In the genomic region with DNA sequence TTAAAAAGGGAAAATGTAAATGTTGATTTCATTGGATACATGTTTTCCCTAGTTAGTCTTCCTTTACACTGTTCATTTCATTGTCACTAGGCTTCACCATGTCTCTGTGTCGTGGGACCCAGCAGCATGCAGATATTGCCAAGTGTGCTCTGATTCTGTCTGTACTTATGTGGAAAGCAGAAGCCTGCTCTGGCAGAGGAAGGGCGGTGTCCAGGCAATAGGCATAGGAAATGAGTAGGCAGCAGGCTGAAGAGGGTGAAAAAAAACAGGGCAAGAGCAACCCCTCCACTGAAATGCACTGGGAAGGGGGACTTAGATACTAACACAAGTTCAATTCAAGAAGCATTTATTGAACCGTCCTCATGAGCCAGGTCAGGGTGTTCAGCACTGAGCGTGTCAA, we compare ENCODE assay signal across 12 cellular contexts.
DNase-seq lines count a peak whose midpoint lies in the region; ATAC-seq and TF ChIP-seq lines count a peak whose summit lies in the region.
"Had no signal": no experiment of that assay in that cellular context is flagged by ENCODE, and none has a peak within 500 bp of the region (broad histone marks: within the 10 kb centered on the region; RNA-seq: fewer than 3 reads in every experiment).

No MANE protein-coding gene starts in this region.

- peak overlapping the region; percentile 57 for H3K27ac Mint-ChIP-seq in progenitor cell of endocrine pancreas

- TF ChIP-seq CTCF in progenitor cell of endocrine pancreas (IDR thresholded peaks at IDR 0.05; ENCODE audit: unreplicated experiment), result no peak

- no peaks in the 10 kb centered on the region for H3K36me3 Mint-ChIP-seq in progenitor cell of endocrine pancreas (ENCODE audit: insufficient read depth)

- H3K9me3 Mint-ChIP-seq in progenitor cell of endocrine pancreas (ENCODE audit: low read depth), result no peaks in the 10 kb centered on the region

- H3K4me3 Mint-ChIP-seq in progenitor cell of endocrine pancreas (ENCODE audit: low read depth), result no peak overlapping the region

- intact Hi-C loops in Right ventricle myocardium superior (cut with DNase I), result no loop called here

- DNase-seq in Daoy (ENCODE audit: low read depth) (peak; percentile 62), NCI-H69 (lab: John Stamatoyannopoulos, UW) (peak; percentile 34), Right ventricle myocardium superior (peak; percentile 67), progenitor cell of endocrine pancreas (ENCODE audit: low spot score, unreplicated experiment) (no peak), OCI-M2 (lab: John Stamatoyannopoulos, UW; ENCODE audit: unreplicated experiment) (no peak), DMS 273 treated with DMSO at 0.1 percent for 48 hours (lab: John Stamatoyannopoulos, UW) (no peak)
- DNase-seq in stimulated activated CD4-positive, alpha-beta T cell treated with anti-CD3 and anti-CD28 coated beads, Interleukin-15, amount 100 ng/mL, for 24 hours, result no peak
- DNase-seq: NCI-H1048, pancreas, T-helper 9 cell, transverse colon had no signal

- peaks cover 55% of the 10 kb centered on the region for H3K27me3 Mint-ChIP-seq in progenitor cell of endocrine pancreas

- ATAC-seq in Right ventricle myocardium superior (ENCODE audit: poor library complexity) (peak; percentile 78), HG02571 (IDR thresholded peaks at IDR 0.05; ENCODE audit: unreplicated experiment) (no peak)

- H3K4me1 Mint-ChIP-seq in progenitor cell of endocrine pancreas (ENCODE audit: low read depth), result peaks cover 17% of the 10 kb centered on the region

Comparison
In these comparisons a context has a peak if more than half of its experiments do, and no peak if none do; other contexts are left out.
1. DNase-seq: peak in Daoy (single experiment), NCI-H69 (single experiment) and Right ventricle myocardium superior (single experiment); none in progenitor cell of endocrine pancreas (single experiment), OCI-M2 (single experiment), DMS 273 treated with DMSO at 0.1 percent for 48 hours (single experiment) and stimulated activated CD4-positive, alpha-beta T cell treated with anti-CD3 and anti-CD28 coated beads, Interleukin-15, amount 100 ng/mL, for 24 hours (single experiment).